22 cellular contexts compared by ENCODE assay signal in genomic region chr6:55729665-55730064, GRCh38.
"Had no signal": no experiment of that assay in that cellular context is flagged by ENCODE, and none has a peak within 500 bp of the region (broad histone marks: within the 10 kb centered on the region; RNA-seq: fewer than 3 reads in every experiment).

No MANE protein-coding gene starts in this region.

- H3K36me3 ChIP-seq: cardiac muscle cell, pancreas, thyroid gland had no signal

- DNase-seq: activated CD4-positive, alpha-beta T cell treated with anti-CD3 and anti-CD28 coated beads, Interleukin-2, amount 10 ng/mL, durations not matched to agents 7 days and 5 days; activated CD8-positive, alpha-beta memory T cell treated with anti-CD3 and anti-CD28 coated beads, Interleukin-2, amount 10 ng/mL, durations not matched to agents 7 days and 5 days; activated CD8-positive, alpha-beta T cell treated with anti-CD3 and anti-CD28 coated beads for 36 hours; activated effector memory CD4-positive, alpha-beta T cell treated with anti-CD3 and anti-CD28 coated beads, Interleukin-2, amount 50 U/mL, for 16 hours; activated naive CD4-positive, alpha-beta T cell treated with anti-CD3 and anti-CD28 coated beads, Interleukin-2, amount 50 U/mL, for 16 hours; activated naive CD8-positive, alpha-beta T cell treated with anti-CD3 and anti-CD28 coated beads, Interleukin-2, amount 50 U/mL, for 24 hours; activated T-cell treated with anti-CD3 and anti-CD28 coated beads for 4 hours; aorta; effector CD8-positive, alpha-beta T cell; erythroblast; foreskin keratinocyte; hippocampal formation; left ventricle myocardium superior; pancreas; stimulated activated CD4-positive, alpha-beta T cell treated with anti-CD3 and anti-CD28 coated beads, Interleukin-4, amount 100 ng/mL, for 4 hours; substantia nigra; thyroid gland had no signal

- H3K27ac ChIP-seq: cardiac muscle cell, foreskin keratinocyte, pancreas, thyroid gland, VCaP had no signal

- H3K9me3 ChIP-seq: pancreas, thyroid gland had no signal

- ATAC-seq: activated CD4-positive, CD25-positive, alpha-beta regulatory T cell treated with anti-CD3 and anti-CD28 coated beads, Interleukin-2, amount 50 U/mL, for 24 hours; activated CD8-positive, alpha-beta memory T cell treated with anti-CD3 and anti-CD28 coated beads, Interleukin-2, amount 10 ng/mL, durations not matched to agents 7 days and 5 days; activated CD8-positive, alpha-beta T cell treated with anti-CD3 and anti-CD28 coated beads for 36 hours; activated naive CD8-positive, alpha-beta T cell treated with anti-CD3 and anti-CD28 coated beads, Interleukin-2, amount 50 U/mL, for 24 hours; foreskin keratinocyte; left ventricle myocardium superior; natural killer cell treated with Interleukin-12 subunit alpha and Interleukin-12 subunit beta and Interleukin-15 and Interleukin-18, amount 100 ng/mL, for 72 hours; pancreas; SK-N-SH treated with all-trans-retinoic acid at 6 μM for 48 hours had no signal

- H3K4me3 ChIP-seq: cardiac muscle cell, pancreas, thyroid gland had no signal

- H3K27me3 ChIP-seq: cardiac muscle cell, foreskin keratinocyte, pancreas, thyroid gland had no signal

- H3K4me1 ChIP-seq: pancreas, thyroid gland had no signal

- FAIRE-seq: pancreas had no signal
